1 cellular context compared by ENCODE assay signal in the genomic region with DNA sequence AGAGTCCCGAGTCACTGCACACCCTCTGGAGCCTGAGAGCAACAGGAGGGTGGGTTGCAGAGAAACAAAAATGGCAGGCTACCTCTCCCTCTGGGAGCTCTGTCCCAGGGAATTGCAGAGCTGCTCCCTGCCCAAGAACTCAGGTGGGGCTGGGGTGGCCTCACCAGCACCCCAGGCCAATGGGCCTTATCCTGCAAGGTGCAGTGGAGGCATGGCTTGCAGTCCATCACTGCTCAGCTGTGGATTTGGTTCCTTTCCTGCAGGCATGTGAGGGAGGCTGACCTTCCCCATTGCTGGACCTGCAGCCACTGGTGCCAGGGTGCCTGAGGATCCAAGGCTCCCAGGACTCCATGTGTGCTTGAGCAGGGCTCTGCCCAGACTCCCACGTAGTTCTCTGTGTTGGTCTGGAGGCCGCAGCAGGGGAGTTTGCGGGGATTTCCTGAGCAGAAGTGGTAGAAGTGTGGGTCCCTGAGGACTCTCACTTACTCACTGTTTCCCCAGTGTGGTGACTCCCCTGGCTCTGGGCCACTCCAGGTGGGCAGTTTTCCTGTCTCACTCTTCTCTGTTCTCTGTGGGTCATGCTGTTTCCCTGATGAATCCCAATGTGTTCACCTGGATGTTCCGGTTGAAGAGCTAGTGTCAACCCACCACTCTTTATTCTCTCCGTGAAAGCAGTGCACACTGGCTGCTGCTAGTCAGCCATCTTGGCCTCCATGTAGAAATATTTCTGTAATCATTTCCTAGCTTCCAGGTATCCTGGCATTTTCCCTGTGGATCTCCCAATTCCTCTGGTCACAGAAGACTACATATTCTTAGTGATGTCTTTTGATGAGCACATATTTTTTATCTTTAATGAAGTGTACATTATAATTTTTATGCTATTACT.
TF ChIP-seq lines count a peak whose summit lies in the region.

No MANE protein-coding gene starts in this region.

TF ChIP-seq in H1, 55 proteins besides CTCF, POLR2A, EP300 and RAD21 (continued from another document):
- TF ChIP-seq TBP (IDR thresholded peaks at IDR 0.05; ENCODE audit: low read depth, low read length) (no peak), NRF1 (IDR thresholded peaks at IDR 0.05; ENCODE audit: low read depth, low read length) (no peak), SIX5 (IDR thresholded peaks at IDR 0.05; ENCODE audit: low read depth, low read length) (no peak), RFX5 (IDR thresholded peaks at IDR 0.05; ENCODE audit: borderline replicate concordance, low read depth, low read length) (no peak), RBBP5 (IDR thresholded peaks at IDR 0.05; ENCODE audit: borderline replicate concordance, low read depth, low read length) (no peak), TEAD4 (IDR thresholded peaks at IDR 0.05; ENCODE audit: low read depth, low read length) (no peak), BRCA1 (IDR thresholded peaks at IDR 0.05; ENCODE audit: low read depth, low read length) (no peak)
- TF ChIP-seq, protein P1, sequence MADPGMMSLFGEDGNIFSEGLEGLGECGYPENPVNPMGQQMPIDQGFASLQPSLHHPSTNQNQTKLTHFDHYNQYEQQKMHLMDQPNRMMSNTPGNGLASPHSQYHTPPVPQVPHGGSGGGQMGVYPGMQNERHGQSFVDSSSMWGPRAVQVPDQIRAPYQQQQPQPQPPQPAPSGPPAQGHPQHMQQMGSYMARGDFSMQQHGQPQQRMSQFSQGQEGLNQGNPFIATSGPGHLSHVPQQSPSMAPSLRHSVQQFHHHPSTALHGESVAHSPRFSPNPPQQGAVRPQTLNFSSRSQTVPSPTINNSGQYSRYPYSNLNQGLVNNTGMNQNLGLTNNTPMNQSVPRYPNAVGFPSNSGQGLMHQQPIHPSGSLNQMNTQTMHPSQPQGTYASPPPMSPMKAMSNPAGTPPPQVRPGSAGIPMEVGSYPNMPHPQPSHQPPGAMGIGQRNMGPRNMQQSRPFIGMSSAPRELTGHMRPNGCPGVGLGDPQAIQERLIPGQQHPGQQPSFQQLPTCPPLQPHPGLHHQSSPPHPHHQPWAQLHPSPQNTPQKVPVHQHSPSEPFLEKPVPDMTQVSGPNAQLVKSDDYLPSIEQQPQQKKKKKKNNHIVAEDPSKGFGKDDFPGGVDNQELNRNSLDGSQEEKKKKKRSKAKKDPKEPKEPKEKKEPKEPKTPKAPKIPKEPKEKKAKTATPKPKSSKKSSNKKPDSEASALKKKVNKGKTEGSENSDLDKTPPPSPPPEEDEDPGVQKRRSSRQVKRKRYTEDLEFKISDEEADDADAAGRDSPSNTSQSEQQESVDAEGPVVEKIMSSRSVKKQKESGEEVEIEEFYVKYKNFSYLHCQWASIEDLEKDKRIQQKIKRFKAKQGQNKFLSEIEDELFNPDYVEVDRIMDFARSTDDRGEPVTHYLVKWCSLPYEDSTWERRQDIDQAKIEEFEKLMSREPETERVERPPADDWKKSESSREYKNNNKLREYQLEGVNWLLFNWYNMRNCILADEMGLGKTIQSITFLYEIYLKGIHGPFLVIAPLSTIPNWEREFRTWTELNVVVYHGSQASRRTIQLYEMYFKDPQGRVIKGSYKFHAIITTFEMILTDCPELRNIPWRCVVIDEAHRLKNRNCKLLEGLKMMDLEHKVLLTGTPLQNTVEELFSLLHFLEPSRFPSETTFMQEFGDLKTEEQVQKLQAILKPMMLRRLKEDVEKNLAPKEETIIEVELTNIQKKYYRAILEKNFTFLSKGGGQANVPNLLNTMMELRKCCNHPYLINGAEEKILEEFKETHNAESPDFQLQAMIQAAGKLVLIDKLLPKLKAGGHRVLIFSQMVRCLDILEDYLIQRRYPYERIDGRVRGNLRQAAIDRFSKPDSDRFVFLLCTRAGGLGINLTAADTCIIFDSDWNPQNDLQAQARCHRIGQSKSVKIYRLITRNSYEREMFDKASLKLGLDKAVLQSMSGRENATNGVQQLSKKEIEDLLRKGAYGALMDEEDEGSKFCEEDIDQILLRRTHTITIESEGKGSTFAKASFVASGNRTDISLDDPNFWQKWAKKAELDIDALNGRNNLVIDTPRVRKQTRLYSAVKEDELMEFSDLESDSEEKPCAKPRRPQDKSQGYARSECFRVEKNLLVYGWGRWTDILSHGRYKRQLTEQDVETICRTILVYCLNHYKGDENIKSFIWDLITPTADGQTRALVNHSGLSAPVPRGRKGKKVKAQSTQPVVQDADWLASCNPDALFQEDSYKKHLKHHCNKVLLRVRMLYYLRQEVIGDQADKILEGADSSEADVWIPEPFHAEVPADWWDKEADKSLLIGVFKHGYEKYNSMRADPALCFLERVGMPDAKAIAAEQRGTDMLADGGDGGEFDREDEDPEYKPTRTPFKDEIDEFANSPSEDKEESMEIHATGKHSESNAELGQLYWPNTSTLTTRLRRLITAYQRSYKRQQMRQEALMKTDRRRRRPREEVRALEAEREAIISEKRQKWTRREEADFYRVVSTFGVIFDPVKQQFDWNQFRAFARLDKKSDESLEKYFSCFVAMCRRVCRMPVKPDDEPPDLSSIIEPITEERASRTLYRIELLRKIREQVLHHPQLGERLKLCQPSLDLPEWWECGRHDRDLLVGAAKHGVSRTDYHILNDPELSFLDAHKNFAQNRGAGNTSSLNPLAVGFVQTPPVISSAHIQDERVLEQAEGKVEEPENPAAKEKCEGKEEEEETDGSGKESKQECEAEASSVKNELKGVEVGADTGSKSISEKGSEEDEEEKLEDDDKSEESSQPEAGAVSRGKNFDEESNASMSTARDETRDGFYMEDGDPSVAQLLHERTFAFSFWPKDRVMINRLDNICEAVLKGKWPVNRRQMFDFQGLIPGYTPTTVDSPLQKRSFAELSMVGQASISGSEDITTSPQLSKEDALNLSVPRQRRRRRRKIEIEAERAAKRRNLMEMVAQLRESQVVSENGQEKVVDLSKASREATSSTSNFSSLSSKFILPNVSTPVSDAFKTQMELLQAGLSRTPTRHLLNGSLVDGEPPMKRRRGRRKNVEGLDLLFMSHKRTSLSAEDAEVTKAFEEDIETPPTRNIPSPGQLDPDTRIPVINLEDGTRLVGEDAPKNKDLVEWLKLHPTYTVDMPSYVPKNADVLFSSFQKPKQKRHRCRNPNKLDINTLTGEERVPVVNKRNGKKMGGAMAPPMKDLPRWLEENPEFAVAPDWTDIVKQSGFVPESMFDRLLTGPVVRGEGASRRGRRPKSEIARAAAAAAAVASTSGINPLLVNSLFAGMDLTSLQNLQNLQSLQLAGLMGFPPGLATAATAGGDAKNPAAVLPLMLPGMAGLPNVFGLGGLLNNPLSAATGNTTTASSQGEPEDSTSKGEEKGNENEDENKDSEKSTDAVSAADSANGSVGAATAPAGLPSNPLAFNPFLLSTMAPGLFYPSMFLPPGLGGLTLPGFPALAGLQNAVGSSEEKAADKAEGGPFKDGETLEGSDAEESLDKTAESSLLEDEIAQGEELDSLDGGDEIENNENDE (IDR thresholded peaks at IDR 0.05; ENCODE audit: insufficient replicate concordance, low read length) = no peak
- TF ChIP-seq, protein P2, sequence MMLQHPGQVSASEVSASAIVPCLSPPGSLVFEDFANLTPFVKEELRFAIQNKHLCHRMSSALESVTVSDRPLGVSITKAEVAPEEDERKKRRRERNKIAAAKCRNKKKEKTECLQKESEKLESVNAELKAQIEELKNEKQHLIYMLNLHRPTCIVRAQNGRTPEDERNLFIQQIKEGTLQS (IDR thresholded peaks at IDR 0.05; ENCODE audit: insufficient read depth, low read depth, low read length) = no peak
